8 cellular contexts compared by ENCODE assay signal in the genomic region with DNA sequence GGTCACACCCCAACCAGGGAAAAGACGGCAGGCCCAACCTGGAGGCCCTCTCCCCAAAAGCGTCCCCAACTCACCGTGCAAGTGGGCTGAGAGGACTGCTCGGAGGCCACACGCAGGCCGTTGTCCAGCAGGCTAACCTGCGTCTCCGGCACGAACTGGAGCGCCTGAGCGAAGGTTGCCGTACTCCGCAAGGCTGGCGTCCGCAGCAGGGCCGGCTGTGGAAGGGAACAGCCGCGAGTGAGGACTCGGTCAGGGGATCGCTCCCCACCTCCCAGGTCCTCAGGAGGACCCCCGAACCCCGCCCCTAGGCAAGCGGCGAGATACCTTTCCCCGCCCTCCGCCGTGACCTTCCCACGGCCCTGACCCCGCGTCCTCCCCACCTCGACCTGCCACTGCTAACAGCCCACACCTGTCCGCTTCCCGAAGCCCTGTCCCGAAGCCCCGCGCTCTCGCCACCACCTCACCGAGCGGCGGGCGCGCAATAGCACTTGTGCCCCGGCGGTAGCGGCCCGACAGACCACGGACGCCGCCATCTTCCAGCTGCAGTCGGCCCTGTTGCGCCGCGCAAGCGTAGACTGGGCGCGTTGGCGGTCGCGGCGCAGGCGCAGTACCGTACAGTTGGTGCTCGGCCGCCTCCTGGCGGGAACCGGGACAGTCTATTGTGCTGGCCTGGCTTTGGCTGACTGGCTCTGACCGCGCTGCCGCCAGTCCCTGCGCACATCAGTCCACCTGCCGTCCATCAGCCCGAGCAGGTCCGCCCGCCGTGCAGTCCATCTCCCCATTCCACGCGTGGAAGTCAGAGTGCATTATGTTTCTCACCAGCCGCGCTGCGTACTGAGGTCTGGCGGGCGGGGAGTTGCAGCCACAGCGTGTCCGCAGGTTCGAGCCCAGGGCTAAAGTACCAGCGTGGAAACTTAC. TPM values are rescaled to one million over a fixed set of nuclear protein-coding genes. Genes with fewer than 3 reads are reported as not detected.
DNase-seq lines count a peak whose midpoint lies in the region; ATAC-seq, FAIRE-seq and TF ChIP-seq lines count a peak whose summit lies in the region.

A gene (minus strand): TSS at position 559 of the 918 bp plus-strand sequence. CDS start 26 bp downstream, at position 533.

- H3K36me3 Mint-ChIP-seq in T-helper 17 cell (ENCODE audit: low read depth): peaks cover 3% of the 10 kb centered on the region

- intact Hi-C loops in left ventricle myocardium superior (cut with micrococcal nuclease): no loop called here
- intact Hi-C loops in psoas muscle (cut with DNase I): loop anchor here in 1 of 2 donors (2.0 kb wide), 1 partner anchor 25 kb away; a partner anchor contains a TSS

- TF ChIP-seq POLR2A in GM15510 (IDR thresholded peaks at IDR 0.05; ENCODE audit: borderline replicate concordance, extremely low read depth, insufficient read length): peak; percentile 97

- peak; percentile 38 for DNase-seq in NCI-H1694 treated with DMSO at 0.1 percent for 48 hours (lab: John Stamatoyannopoulos, UW)
- DNase-seq in T-helper 17 cell: peak; percentile 89 to 90 (median 89)
- DNase-seq in left ventricle myocardium superior: peak; percentile 96
- DNase-seq in psoas muscle: peak; percentile 93 to 97
- DNase-seq in urothelium cell line (ENCODE audit: low spot score): peak; percentile 98

- peak; percentile 99 for FAIRE-seq in urothelium cell line (lab: Jason Lieb, UNC)

- H3K27ac ChIP-seq in angular gyrus (ENCODE audit: low read depth, low read length) (peak within 1 kb of the TSS; percentile 87), psoas muscle (peak within 1 kb of the TSS; percentile 91)

- H3K4me1 Mint-ChIP-seq in T-helper 17 cell: peaks cover 18% of the 10 kb centered on the region

- ATAC-seq in HG02884 (IDR thresholded peaks at IDR 0.05; ENCODE audit: unreplicated experiment) (peak; percentile 92), T-helper 17 cell (peak; percentile 99), left ventricle myocardium superior (peak; percentile 99), psoas muscle (peak; percentile 99 to 100 (median 100))

- no peaks in the 10 kb centered on the region for H3K27me3 Mint-ChIP-seq in T-helper 17 cell

- peak within 1 kb of the TSS; percentile 99 for H3K4me3 Mint-ChIP-seq in T-helper 17 cell

- peak; percentile 79 for TF ChIP-seq CTCF in psoas muscle (IDR thresholded peaks at IDR 0.05)

- peaks cover 6 to 43% of the 10 kb centered on the region in 2 donors for H3K36me3 ChIP-seq in psoas muscle (ENCODE audit: insufficient read depth in 1 of 2, low read depth in 1 of 2)

- 1 to 2% (median 2%) methylated on average over 82 to 86 of the region's 86 CpGs for WGBS in psoas muscle, 3 donors

- H3K9me3 ChIP-seq in T-helper 17 cell (ENCODE audit: control insufficient read depth, low read length, poor library complexity, severe bottlenecking) (no peaks in the 10 kb centered on the region), psoas muscle (no peaks in the 10 kb centered on the region)

- H3K4me3 ChIP-seq in psoas muscle: peak within 1 kb of the TSS; percentile 97

- peak within 1 kb of the TSS; percentile 91 for H3K27ac Mint-ChIP-seq in T-helper 17 cell

- H3K4me1 ChIP-seq in psoas muscle: peaks cover 29% of the 10 kb centered on the region

- no peaks in the 10 kb centered on the region for H3K27me3 ChIP-seq in psoas muscle (ENCODE audit: insufficient read depth in 3 of 3, low read length in 2 of 3)

RNA-seq across cellular contexts. Expression of the gene that starts here (rescaled TPM):
- total RNA-seq in T-helper 17 cell: 10 to 100 TPM; 86.1 to 92.1 TPM
- total RNA-seq in left ventricle myocardium superior: 1,236 TPM
- 100 to 1,000 TPM; 466 to 704 (median 587) TPM for total RNA-seq in psoas muscle
- 100 to 1,000 TPM; 499 to 719 (median 685) TPM for polyA plus RNA-seq in psoas muscle

Comparison
In these comparisons a context has a peak if more than half of its experiments do, and no peak if none do; other contexts are left out.
1. Peak in every context shown above with its lines: DNase-seq, ATAC-seq, H3K4me3 ChIP-seq and H3K27ac ChIP-seq.
2. RNA of the gene that starts here (total RNA-seq): 1,236 TPM in left ventricle myocardium superior (single experiment) and 466 to 704 TPM in psoas muscle; 86.1 to 92.1 TPM in T-helper 17 cell; every median in the first group is over 4 times any median in the second.
3. DNase-seq: peak in every context shown above with its lines; median percentile 98 in urothelium cell line; 96 in left ventricle myocardium superior; 95 in psoas muscle; 89 in T-helper 17 cell; 38 in NCI-H1694 treated with DMSO at 0.1 percent for 48 hours.